ENCODE assay signal across 12 cellular contexts in the genomic region with DNA sequence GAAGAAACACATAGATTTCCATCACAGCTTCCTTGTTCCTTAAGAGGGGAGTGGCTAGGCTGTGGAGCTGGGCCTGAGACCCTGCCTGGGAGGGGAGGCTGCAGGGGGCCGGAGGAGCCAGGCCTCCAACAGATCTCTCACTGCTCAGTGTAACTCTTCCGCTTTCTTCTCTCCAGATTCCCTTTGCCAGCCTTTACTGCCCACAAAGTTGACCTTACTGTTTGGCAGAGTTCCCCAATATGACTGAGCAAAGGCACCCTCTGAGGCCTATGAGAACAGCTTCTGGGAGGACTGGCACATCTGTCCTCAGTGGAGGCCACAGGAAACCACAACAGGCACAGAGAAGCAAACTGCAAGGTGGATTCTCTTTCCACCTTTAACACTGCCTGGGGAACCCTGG. TPM values are rescaled to one million over a fixed set of nuclear protein-coding genes. Genes with fewer than 3 reads are reported as not detected.
DNase-seq lines count a peak whose midpoint lies in the region; FAIRE-seq lines count a peak whose summit lies in the region.
"Had no signal": no experiment of that assay in that cellular context is flagged by ENCODE, and none has a peak within 500 bp of the region (broad histone marks: within the 10 kb centered on the region; RNA-seq: fewer than 3 reads in every experiment).

No MANE protein-coding gene starts in this region.

- H3K9me3 ChIP-seq in MG63: no peaks in the 10 kb centered on the region

- DNase-seq in GM18507 (ENCODE audit: extremely low spot score, insufficient read length, low read depth) (no peak), MG63 (peak; percentile 68), fibroblast of gingiva (ENCODE audit: low read depth) (peak; percentile 24), renal cortical epithelial cell (ENCODE audit: low read depth) (peak; percentile 48), NCI-H1048 (lab: John Stamatoyannopoulos, UW) (no peak), AG08396 (ENCODE audit: low spot score) (no peak), NAMALWA (ENCODE audit: low spot score) (no peak), dermis blood vessel endothelial cell (no peak)
- DNase-seq: activated naive CD8-positive, alpha-beta T cell treated with anti-CD3 and anti-CD28 coated beads, Interleukin-2, amount 50 U/mL, for 24 hours; NCI-H2029 treated with DMSO at 0.1 percent for 48 hours had no signal

- no peak overlapping the region for H3K4me3 ChIP-seq in MG63

- H3K36me3 ChIP-seq in MG63: no peaks in the 10 kb centered on the region

- peak; percentile 69 for FAIRE-seq in GM18507 (lab: Jason Lieb, UNC)
- FAIRE-seq: colon, HepG2 had no signal

- H3K27me3 ChIP-seq in MG63: no peaks in the 10 kb centered on the region

RNA-seq across cellular contexts. Expression of gene SLCO2A1, which starts 38.1 kb away (rescaled TPM):
- total RNA-seq in MG63 (2014; rRNA removed; shearing (Covaris generic); ENCODE audit: low replicate concordance): 0.02 and 0.72 TPM in 2 replicates
- total RNA-seq in renal cortical epithelial cell (0.69 and 1.0 TPM in 2 replicates), dermis blood vessel endothelial cell (4.9 and 10.7 TPM in 2 replicates)
- total RNA-seq: HepG2 had no signal

Comparison
In these comparisons a context has a peak if more than half of its experiments do, and no peak if none do; other contexts are left out.
1. DNase-seq: peak in MG63 (single experiment), fibroblast of gingiva (single experiment) and renal cortical epithelial cell (single experiment); none in GM18507 (single experiment), NCI-H1048 (single experiment), AG08396 (single experiment), NAMALWA (single experiment) and dermis blood vessel endothelial cell (single experiment).